In genomic region chr12:4892418-4892817, GRCh38 we compare ENCODE assay signal across 40 cellular contexts. TPM values are rescaled to one million over a fixed set of nuclear protein-coding genes. Genes with fewer than 3 reads are reported as not detected.
"Had no signal": no experiment of that assay in that cellular context is flagged by ENCODE, and none has a peak within 500 bp of the region (broad histone marks: within the 10 kb centered on the region; RNA-seq: fewer than 3 reads in every experiment).

No MANE protein-coding gene starts in this region.

- H3K27ac ChIP-seq: ascending aorta, cardiac muscle cell, VCaP had no signal

- H3K4me3 ChIP-seq: ascending aorta, cardiac muscle cell had no signal

- H3K4me1 Mint-ChIP-seq: activated B cell treated with CpG ODN at 0.5 μM for 24 hours; activated CD4-positive, alpha-beta T cell treated with anti-CD3 and anti-CD28 coated beads for 36 hours; activated naive CD4-positive, alpha-beta T cell treated with anti-CD3 and anti-CD28 coated beads, Interleukin-2, amount 10 ng/mL, durations not matched to agents 7 days and 5 days; activated naive CD4-positive, alpha-beta T cell treated with anti-CD3 and anti-CD28 coated beads, Interleukin-2, amount 50 U/mL, for 24 hours; activated naive CD8-positive, alpha-beta T cell treated with anti-CD3 and anti-CD28 coated beads, Interleukin-2, amount 10 ng/mL, durations not matched to agents 7 days and 5 days; activated naive CD8-positive, alpha-beta T cell treated with anti-CD3 and anti-CD28 coated beads, Interleukin-2, amount 50 U/mL, for 24 hours; activated T-helper 17 cell treated with anti-CD3 and anti-CD28 coated beads, Interleukin-2, amount 50 U/mL, for 72 hours; brain; central memory CD8-positive, alpha-beta T cell had no signal

- H3K4me3 Mint-ChIP-seq: activated B cell treated with CpG ODN at 0.5 μM for 24 hours; activated CD4-positive, alpha-beta memory T cell treated with anti-CD3 and anti-CD28 coated beads for 36 hours; activated CD4-positive, alpha-beta T cell treated with anti-CD3 and anti-CD28 coated beads for 36 hours; activated CD8-positive, alpha-beta T cell treated with anti-CD3 and anti-CD28 coated beads for 36 hours; activated naive CD4-positive, alpha-beta T cell treated with anti-CD3 and anti-CD28 coated beads, Interleukin-2, amount 10 ng/mL, durations not matched to agents 7 days and 5 days; activated naive CD4-positive, alpha-beta T cell treated with anti-CD3 and anti-CD28 coated beads, Interleukin-2, amount 50 U/mL, for 24 hours; activated naive CD8-positive, alpha-beta T cell; activated naive CD8-positive, alpha-beta T cell treated with anti-CD3 and anti-CD28 coated beads, Interleukin-2, amount 10 ng/mL, durations not matched to agents 7 days and 5 days; activated naive CD8-positive, alpha-beta T cell treated with anti-CD3 and anti-CD28 coated beads, Interleukin-2, amount 50 U/mL, for 24 hours; activated T-cell treated with anti-CD3 and anti-CD28 coated beads, Interleukin-2, amount 50 U/mL, for 4 hours; activated T-cell treated with anti-CD3 and anti-CD28 coated beads, Interleukin-2, amount 50 U/mL, for 72 hours; activated T-helper 1 cell treated with anti-CD3 and anti-CD28 coated beads, Interleukin-12 subunit alpha, Interleukin-12 subunit beta, Interleukin-2, Interleukin-4 antibody, amounts not matched to agents 30 ng/mL and 10 ng/mL and 1 ng/mL, durations not matched to agents 14 hours and 24 hours and 36 hours; activated T-helper 17 cell treated with anti-CD3 and anti-CD28 coated beads, Interleukin-2, amount 50 U/mL, for 72 hours; brain; central memory CD8-positive, alpha-beta T cell; T-helper 1 cell treated with Interleukin-12 subunit alpha and Interleukin-12 subunit beta and Interleukin-4 antibody, amounts not matched to agents 30 μg/mL and 1 μg/mL, for 36 hours; T-helper 2 cell treated with Interferon-gamma antibody and Interleukin-4, amounts not matched to agents 5 μg/mL and 100 μg/mL, for 36 hours had no signal

- H3K36me3 ChIP-seq: ascending aorta, cardiac muscle cell had no signal

- ATAC-seq: activated CD4-positive, alpha-beta T cell treated with anti-CD3 and anti-CD28 coated beads for 36 hours; activated CD8-positive, alpha-beta T cell treated with anti-CD3 and anti-CD28 coated beads for 36 hours; activated naive CD8-positive, alpha-beta T cell treated with anti-CD3 and anti-CD28 coated beads, Interleukin-2, amount 50 U/mL, for 24 hours; activated T-cell treated with anti-CD3 and anti-CD28 coated beads, Interleukin-2, amount 50 U/mL, for 4 hours; activated T-cell treated with anti-CD3 and anti-CD28 coated beads, Interleukin-2, amount 50 U/mL, for 72 hours; activated T-helper 17 cell treated with anti-CD3 and anti-CD28 coated beads, Interleukin-2, amount 50 U/mL, for 72 hours had no signal

- H3K27me3 ChIP-seq: ascending aorta had no signal

- H3K36me3 Mint-ChIP-seq: activated CD4-positive, alpha-beta memory T cell treated with anti-CD3 and anti-CD28 coated beads for 36 hours; activated naive CD4-positive, alpha-beta T cell treated with anti-CD3 and anti-CD28 coated beads, Interleukin-2, amount 10 ng/mL, durations not matched to agents 7 days and 5 days; activated naive CD4-positive, alpha-beta T cell treated with anti-CD3 and anti-CD28 coated beads, Interleukin-2, amount 50 U/mL, for 24 hours; activated naive CD8-positive, alpha-beta T cell; activated naive CD8-positive, alpha-beta T cell treated with anti-CD3 and anti-CD28 coated beads, Interleukin-2, amount 10 ng/mL, durations not matched to agents 7 days and 5 days; brain had no signal

- DNase-seq: activated B cell treated with CpG ODN at 0.5 μM for 24 hours; activated CD4-positive, alpha-beta memory T cell treated with anti-CD3 and anti-CD28 coated beads for 36 hours; activated CD4-positive, alpha-beta T cell treated with anti-CD3 and anti-CD28 coated beads for 36 hours; activated CD4-positive, alpha-beta T cell treated with anti-CD3 and anti-CD28 coated beads for 48 hours; activated CD4-positive, alpha-beta T cell treated with anti-CD3 and anti-CD28 coated beads, Interleukin-2, amount 50 U/mL, for 1 hour; activated CD4-positive, alpha-beta T cell treated with anti-CD3 and anti-CD28 coated beads, Interleukin-2, amount 50 U/mL, for 4 hours; activated CD4-positive, CD25-positive, alpha-beta regulatory T cell treated with anti-CD3 and anti-CD28 coated beads, Interleukin-2, amount 50 U/mL, for 72 hours; activated CD8-positive, alpha-beta memory T cell treated with anti-CD3 and anti-CD28 coated beads, Interleukin-2, amount 50 U/mL, for 4 hours; activated CD8-positive, alpha-beta T cell treated with anti-CD3 and anti-CD28 coated beads for 36 hours; activated effector memory CD4-positive, alpha-beta T cell treated with anti-CD3 and anti-CD28 coated beads, Interleukin-2, amount 50 U/mL, for 16 hours; activated gamma-delta T cell treated with Interleukin-2 at 50 U/mL for 16 hours; activated naive CD4-positive, alpha-beta T cell; activated naive CD4-positive, alpha-beta T cell treated with anti-CD3 and anti-CD28 coated beads, Interleukin-2, amount 10 ng/mL, durations not matched to agents 7 days and 5 days; activated naive CD8-positive, alpha-beta T cell treated with anti-CD3 and anti-CD28 coated beads, Interleukin-2, amount 10 ng/mL, durations not matched to agents 7 days and 5 days; activated naive CD8-positive, alpha-beta T cell treated with anti-CD3 and anti-CD28 coated beads, Interleukin-2, amount 50 U/mL, for 24 hours; activated T-cell treated with anti-CD3 and anti-CD28 coated beads for 4 hours; activated T-cell treated with anti-CD3 and anti-CD28 coated beads, Interleukin-2, amount 50 U/mL, for 1 hour; activated T-cell treated with anti-CD3 and anti-CD28 coated beads, Interleukin-2, amount 50 U/mL, for 4 hours; activated T-cell treated with anti-CD3 and anti-CD28 coated beads, Interleukin-2, amount 50 U/mL, for 72 hours; amygdala; anterior cingulate cortex; caudate nucleus; cerebellar nuclear complex; T-helper 1 cell; T-helper 2 cell; T-helper 9 cell had no signal

- H3K9me3 ChIP-seq: ascending aorta had no signal

- H3K27ac Mint-ChIP-seq: activated B cell treated with CpG ODN at 0.5 μM for 24 hours; activated CD4-positive, alpha-beta memory T cell treated with anti-CD3 and anti-CD28 coated beads for 36 hours; activated CD4-positive, alpha-beta T cell treated with anti-CD3 and anti-CD28 coated beads for 36 hours; activated CD8-positive, alpha-beta T cell treated with anti-CD3 and anti-CD28 coated beads for 36 hours; activated naive CD4-positive, alpha-beta T cell treated with anti-CD3 and anti-CD28 coated beads, Interleukin-2, amount 10 ng/mL, durations not matched to agents 7 days and 5 days; activated naive CD4-positive, alpha-beta T cell treated with anti-CD3 and anti-CD28 coated beads, Interleukin-2, amount 50 U/mL, for 24 hours; activated naive CD8-positive, alpha-beta T cell; activated naive CD8-positive, alpha-beta T cell treated with anti-CD3 and anti-CD28 coated beads, Interleukin-2, amount 10 ng/mL, durations not matched to agents 7 days and 5 days; activated naive CD8-positive, alpha-beta T cell treated with anti-CD3 and anti-CD28 coated beads, Interleukin-2, amount 50 U/mL, for 24 hours; activated T-cell treated with anti-CD3 and anti-CD28 coated beads, Interleukin-2, amount 50 U/mL, for 72 hours; activated T-helper 1 cell treated with anti-CD3 and anti-CD28 coated beads, Interleukin-12 subunit alpha, Interleukin-12 subunit beta, Interleukin-2, Interleukin-4 antibody, amounts not matched to agents 30 ng/mL and 10 ng/mL and 1 ng/mL, durations not matched to agents 14 hours and 24 hours and 36 hours; activated T-helper 17 cell treated with anti-CD3 and anti-CD28 coated beads, Interleukin-2, amount 50 U/mL, for 72 hours; brain; T-helper 1 cell treated with Interleukin-12 subunit alpha and Interleukin-12 subunit beta and Interleukin-4 antibody, amounts not matched to agents 30 μg/mL and 1 μg/mL, for 36 hours; T-helper 2 cell treated with Interferon-gamma antibody and Interleukin-4, amounts not matched to agents 5 μg/mL and 100 μg/mL, for 36 hours had no signal

- H3K4me1 ChIP-seq: ascending aorta had no signal

- H3K9me3 Mint-ChIP-seq: activated B cell treated with CpG ODN at 0.5 μM for 24 hours; activated CD4-positive, alpha-beta memory T cell treated with anti-CD3 and anti-CD28 coated beads for 36 hours; activated CD8-positive, alpha-beta T cell treated with anti-CD3 and anti-CD28 coated beads for 36 hours; activated naive CD4-positive, alpha-beta T cell treated with anti-CD3 and anti-CD28 coated beads, Interleukin-2, amount 10 ng/mL, durations not matched to agents 7 days and 5 days; activated naive CD4-positive, alpha-beta T cell treated with anti-CD3 and anti-CD28 coated beads, Interleukin-2, amount 50 U/mL, for 24 hours; activated naive CD8-positive, alpha-beta T cell treated with anti-CD3 and anti-CD28 coated beads, Interleukin-2, amount 10 ng/mL, durations not matched to agents 7 days and 5 days; activated naive CD8-positive, alpha-beta T cell treated with anti-CD3 and anti-CD28 coated beads, Interleukin-2, amount 50 U/mL, for 24 hours; activated T-cell treated with anti-CD3 and anti-CD28 coated beads, Interleukin-2, amount 50 U/mL, for 4 hours; activated T-cell treated with anti-CD3 and anti-CD28 coated beads, Interleukin-2, amount 50 U/mL, for 72 hours; activated T-helper 1 cell treated with anti-CD3 and anti-CD28 coated beads, Interleukin-12 subunit alpha, Interleukin-12 subunit beta, Interleukin-2, Interleukin-4 antibody, amounts not matched to agents 30 ng/mL and 10 ng/mL and 1 ng/mL, durations not matched to agents 14 hours and 24 hours and 36 hours; activated T-helper 17 cell treated with anti-CD3 and anti-CD28 coated beads, Interleukin-2, amount 50 U/mL, for 72 hours; central memory CD8-positive, alpha-beta T cell; T-helper 1 cell treated with Interleukin-12 subunit alpha and Interleukin-12 subunit beta and Interleukin-4 antibody, amounts not matched to agents 30 μg/mL and 1 μg/mL, for 36 hours; T-helper 2 cell treated with Interferon-gamma antibody and Interleukin-4, amounts not matched to agents 5 μg/mL and 100 μg/mL, for 36 hours had no signal

- FAIRE-seq: TTC549 had no signal

RNA-seq across cellular contexts. Expression of gene KCNA1, which starts 17.3 kb away (rescaled TPM):
- total RNA-seq: activated CD4-positive, alpha-beta memory T cell treated with anti-CD3 and anti-CD28 coated beads for 36 hours; activated CD4-positive, alpha-beta T cell treated with anti-CD3 and anti-CD28 coated beads for 36 hours; activated CD8-positive, alpha-beta memory T cell treated with anti-CD3 and anti-CD28 coated beads for 36 hours; activated CD8-positive, alpha-beta T cell treated with anti-CD3 and anti-CD28 coated beads for 36 hours; activated naive CD8-positive, alpha-beta T cell treated with anti-CD3 and anti-CD28 coated beads, Interleukin-2, amount 10 ng/mL, durations not matched to agents 7 days and 5 days; activated T-helper 1 cell treated with anti-CD3 and anti-CD28 coated beads, Interleukin-12 subunit alpha, Interleukin-12 subunit beta, Interleukin-2, Interleukin-4 antibody, amounts not matched to agents 30 ng/mL and 10 ng/mL and 1 ng/mL, durations not matched to agents 14 hours and 24 hours and 36 hours; activated T-helper 17 cell treated with anti-CD3 and anti-CD28 coated beads, Interleukin-2, amount 50 U/mL, for 72 hours; ascending aorta; bronchial epithelial cell had no signal
